In the genomic region with DNA sequence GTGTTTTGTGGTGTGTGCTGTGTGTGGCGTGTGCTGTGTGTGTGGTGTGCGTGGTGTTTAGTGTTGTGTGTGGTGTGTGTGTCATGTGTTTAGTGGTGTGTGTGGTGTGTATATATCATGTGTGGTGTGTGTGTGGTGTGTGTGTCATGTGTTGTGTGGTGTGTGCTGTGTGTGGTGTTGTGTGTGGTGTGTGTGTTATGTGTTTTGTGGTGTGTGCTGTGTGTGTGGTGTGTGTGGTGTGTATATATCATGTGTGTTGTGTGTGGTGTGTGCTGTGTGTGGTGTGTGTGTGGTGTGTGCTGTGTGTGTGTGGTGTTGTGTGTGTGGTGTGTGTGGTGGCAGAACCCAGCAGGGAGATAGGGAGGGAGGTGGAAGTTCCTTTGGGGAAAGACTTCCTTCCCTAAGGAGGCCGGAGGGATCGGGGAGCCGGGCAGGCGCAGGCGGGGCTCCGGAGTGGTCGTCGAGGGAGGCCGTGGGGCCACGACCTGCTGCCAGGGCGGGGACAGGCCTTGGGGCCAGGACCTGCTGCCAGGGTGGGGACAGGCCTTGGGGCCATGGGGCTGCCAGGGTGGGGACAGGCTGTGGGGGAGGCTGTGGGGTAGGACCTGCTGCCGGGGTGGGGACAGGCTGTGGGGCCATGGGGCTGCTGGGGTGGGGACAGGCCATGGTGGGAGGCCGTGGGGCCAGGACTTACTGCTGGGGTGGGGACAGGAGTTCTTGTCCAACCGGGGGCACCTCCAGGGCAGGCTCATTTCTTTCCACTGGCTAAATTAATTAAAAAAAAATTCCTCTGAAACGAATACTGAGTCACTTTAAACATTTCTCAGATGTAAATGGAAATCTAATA, we compare ENCODE assay signal across 1 cellular context.
TF ChIP-seq lines count a peak whose summit lies in the region.

No MANE protein-coding gene starts in this region.

TF ChIP-seq in K562, 482 proteins besides CTCF, POLR2A, EP300 and RAD21 (continued from another document and continues in another):
- TF ChIP-seq, protein P1, sequence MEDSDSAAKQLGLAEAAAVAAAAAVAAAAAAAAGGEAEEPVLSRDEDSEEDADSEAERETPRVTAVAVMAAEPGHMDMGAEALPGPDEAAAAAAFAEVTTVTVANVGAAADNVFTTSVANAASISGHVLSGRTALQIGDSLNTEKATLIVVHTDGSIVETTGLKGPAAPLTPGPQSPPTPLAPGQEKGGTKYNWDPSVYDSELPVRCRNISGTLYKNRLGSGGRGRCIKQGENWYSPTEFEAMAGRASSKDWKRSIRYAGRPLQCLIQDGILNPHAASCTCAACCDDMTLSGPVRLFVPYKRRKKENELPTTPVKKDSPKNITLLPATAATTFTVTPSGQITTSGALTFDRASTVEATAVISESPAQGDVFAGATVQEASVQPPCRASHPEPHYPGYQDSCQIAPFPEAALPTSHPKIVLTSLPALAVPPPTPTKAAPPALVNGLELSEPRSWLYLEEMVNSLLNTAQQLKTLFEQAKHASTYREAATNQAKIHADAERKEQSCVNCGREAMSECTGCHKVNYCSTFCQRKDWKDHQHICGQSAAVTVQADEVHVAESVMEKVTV (CRISPR knock-in tag; IDR thresholded peaks at IDR 0.05): no peak
- no peak for TF ChIP-seq ZNF3 (CRISPR knock-in tag; IDR thresholded peaks at IDR 0.05)
- no peak for TF ChIP-seq ZBTB1 (CRISPR knock-in tag; IDR thresholded peaks at IDR 0.05; ENCODE audit: borderline replicate concordance, low read depth)
- TF ChIP-seq, protein P2, sequence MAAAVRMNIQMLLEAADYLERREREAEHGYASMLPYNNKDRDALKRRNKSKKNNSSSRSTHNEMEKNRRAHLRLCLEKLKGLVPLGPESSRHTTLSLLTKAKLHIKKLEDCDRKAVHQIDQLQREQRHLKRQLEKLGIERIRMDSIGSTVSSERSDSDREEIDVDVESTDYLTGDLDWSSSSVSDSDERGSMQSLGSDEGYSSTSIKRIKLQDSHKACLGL (CRISPR knock-in tag; IDR thresholded peaks at IDR 0.05; ENCODE audit: borderline replicate concordance, poor library complexity, severe bottlenecking): no peak
- TF ChIP-seq NBN (IDR thresholded peaks at IDR 0.05; ENCODE audit: low read depth): peak; percentile 75
- no peak for TF ChIP-seq ZNF668 (CRISPR knock-in tag; IDR thresholded peaks at IDR 0.05)
- TF ChIP-seq POLR2G (IDR thresholded peaks at IDR 0.05; ENCODE audit: low read depth, low read length): no peak
- TF ChIP-seq ZNF551 (CRISPR knock-in tag; IDR thresholded peaks at IDR 0.05): no peak
- peak; percentile 35; the same call in 1 of the 2 replicates for TF ChIP-seq ZSCAN29 (IDR thresholded peaks at IDR 0.05)
- no peak for TF ChIP-seq KDM2B (CRISPR knock-in tag; IDR thresholded peaks at IDR 0.05)
- TF ChIP-seq CREM (IDR thresholded peaks at IDR 0.05; ENCODE audit: low read depth): no peak
- TF ChIP-seq HNRNPUL1 (IDR thresholded peaks at IDR 0.05; ENCODE audit: low read length): no peak
- TF ChIP-seq, protein P3, sequence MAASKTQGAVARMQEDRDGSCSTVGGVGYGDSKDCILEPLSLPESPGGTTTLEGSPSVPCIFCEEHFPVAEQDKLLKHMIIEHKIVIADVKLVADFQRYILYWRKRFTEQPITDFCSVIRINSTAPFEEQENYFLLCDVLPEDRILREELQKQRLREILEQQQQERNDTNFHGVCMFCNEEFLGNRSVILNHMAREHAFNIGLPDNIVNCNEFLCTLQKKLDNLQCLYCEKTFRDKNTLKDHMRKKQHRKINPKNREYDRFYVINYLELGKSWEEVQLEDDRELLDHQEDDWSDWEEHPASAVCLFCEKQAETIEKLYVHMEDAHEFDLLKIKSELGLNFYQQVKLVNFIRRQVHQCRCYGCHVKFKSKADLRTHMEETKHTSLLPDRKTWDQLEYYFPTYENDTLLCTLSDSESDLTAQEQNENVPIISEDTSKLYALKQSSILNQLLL (CRISPR knock-in tag; IDR thresholded peaks at IDR 0.05; ENCODE audit: borderline replicate concordance): no peak
- TF ChIP-seq, protein P4, sequence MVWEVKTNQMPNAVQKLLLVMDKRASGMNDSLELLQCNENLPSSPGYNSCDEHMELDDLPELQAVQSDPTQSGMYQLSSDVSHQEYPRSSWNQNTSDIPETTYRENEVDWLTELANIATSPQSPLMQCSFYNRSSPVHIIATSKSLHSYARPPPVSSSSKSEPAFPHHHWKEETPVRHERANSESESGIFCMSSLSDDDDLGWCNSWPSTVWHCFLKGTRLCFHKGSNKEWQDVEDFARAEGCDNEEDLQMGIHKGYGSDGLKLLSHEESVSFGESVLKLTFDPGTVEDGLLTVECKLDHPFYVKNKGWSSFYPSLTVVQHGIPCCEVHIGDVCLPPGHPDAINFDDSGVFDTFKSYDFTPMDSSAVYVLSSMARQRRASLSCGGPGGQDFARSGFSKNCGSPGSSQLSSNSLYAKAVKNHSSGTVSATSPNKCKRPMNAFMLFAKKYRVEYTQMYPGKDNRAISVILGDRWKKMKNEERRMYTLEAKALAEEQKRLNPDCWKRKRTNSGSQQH (CRISPR knock-in tag; IDR thresholded peaks at IDR 0.05): peak; percentile 82
- TF ChIP-seq ZFP36 (IDR thresholded peaks at IDR 0.05; ENCODE audit: low read depth, low read length, partially characterized antibody): no peak
- peak; percentile 70; the same call in 1 of the 2 replicates for TF ChIP-seq ZBTB7A (IDR thresholded peaks at IDR 0.05; ENCODE audit: borderline replicate concordance, control insufficient read depth, low read depth, low read length)
- TF ChIP-seq GATAD2A (IDR thresholded peaks at IDR 0.05): peak; percentile 76; the same call in 1 of the 2 replicates
- TF ChIP-seq, protein P5, sequence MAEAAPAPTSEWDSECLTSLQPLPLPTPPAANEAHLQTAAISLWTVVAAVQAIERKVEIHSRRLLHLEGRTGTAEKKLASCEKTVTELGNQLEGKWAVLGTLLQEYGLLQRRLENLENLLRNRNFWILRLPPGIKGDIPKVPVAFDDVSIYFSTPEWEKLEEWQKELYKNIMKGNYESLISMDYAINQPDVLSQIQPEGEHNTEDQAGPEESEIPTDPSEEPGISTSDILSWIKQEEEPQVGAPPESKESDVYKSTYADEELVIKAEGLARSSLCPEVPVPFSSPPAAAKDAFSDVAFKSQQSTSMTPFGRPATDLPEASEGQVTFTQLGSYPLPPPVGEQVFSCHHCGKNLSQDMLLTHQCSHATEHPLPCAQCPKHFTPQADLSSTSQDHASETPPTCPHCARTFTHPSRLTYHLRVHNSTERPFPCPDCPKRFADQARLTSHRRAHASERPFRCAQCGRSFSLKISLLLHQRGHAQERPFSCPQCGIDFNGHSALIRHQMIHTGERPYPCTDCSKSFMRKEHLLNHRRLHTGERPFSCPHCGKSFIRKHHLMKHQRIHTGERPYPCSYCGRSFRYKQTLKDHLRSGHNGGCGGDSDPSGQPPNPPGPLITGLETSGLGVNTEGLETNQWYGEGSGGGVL (CRISPR knock-in tag; IDR thresholded peaks at IDR 0.05): no peak
- TF ChIP-seq, protein P6, sequence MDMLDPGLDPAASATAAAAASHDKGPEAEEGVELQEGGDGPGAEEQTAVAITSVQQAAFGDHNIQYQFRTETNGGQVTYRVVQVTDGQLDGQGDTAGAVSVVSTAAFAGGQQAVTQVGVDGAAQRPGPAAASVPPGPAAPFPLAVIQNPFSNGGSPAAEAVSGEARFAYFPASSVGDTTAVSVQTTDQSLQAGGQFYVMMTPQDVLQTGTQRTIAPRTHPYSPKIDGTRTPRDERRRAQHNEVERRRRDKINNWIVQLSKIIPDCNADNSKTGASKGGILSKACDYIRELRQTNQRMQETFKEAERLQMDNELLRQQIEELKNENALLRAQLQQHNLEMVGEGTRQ (CRISPR knock-in tag; IDR thresholded peaks at IDR 0.05): no peak
- TF ChIP-seq SMARCE1 (IDR thresholded peaks at IDR 0.05): peak; percentile 64; the same call in 1 of the 2 replicates
- TF ChIP-seq, protein P7, sequence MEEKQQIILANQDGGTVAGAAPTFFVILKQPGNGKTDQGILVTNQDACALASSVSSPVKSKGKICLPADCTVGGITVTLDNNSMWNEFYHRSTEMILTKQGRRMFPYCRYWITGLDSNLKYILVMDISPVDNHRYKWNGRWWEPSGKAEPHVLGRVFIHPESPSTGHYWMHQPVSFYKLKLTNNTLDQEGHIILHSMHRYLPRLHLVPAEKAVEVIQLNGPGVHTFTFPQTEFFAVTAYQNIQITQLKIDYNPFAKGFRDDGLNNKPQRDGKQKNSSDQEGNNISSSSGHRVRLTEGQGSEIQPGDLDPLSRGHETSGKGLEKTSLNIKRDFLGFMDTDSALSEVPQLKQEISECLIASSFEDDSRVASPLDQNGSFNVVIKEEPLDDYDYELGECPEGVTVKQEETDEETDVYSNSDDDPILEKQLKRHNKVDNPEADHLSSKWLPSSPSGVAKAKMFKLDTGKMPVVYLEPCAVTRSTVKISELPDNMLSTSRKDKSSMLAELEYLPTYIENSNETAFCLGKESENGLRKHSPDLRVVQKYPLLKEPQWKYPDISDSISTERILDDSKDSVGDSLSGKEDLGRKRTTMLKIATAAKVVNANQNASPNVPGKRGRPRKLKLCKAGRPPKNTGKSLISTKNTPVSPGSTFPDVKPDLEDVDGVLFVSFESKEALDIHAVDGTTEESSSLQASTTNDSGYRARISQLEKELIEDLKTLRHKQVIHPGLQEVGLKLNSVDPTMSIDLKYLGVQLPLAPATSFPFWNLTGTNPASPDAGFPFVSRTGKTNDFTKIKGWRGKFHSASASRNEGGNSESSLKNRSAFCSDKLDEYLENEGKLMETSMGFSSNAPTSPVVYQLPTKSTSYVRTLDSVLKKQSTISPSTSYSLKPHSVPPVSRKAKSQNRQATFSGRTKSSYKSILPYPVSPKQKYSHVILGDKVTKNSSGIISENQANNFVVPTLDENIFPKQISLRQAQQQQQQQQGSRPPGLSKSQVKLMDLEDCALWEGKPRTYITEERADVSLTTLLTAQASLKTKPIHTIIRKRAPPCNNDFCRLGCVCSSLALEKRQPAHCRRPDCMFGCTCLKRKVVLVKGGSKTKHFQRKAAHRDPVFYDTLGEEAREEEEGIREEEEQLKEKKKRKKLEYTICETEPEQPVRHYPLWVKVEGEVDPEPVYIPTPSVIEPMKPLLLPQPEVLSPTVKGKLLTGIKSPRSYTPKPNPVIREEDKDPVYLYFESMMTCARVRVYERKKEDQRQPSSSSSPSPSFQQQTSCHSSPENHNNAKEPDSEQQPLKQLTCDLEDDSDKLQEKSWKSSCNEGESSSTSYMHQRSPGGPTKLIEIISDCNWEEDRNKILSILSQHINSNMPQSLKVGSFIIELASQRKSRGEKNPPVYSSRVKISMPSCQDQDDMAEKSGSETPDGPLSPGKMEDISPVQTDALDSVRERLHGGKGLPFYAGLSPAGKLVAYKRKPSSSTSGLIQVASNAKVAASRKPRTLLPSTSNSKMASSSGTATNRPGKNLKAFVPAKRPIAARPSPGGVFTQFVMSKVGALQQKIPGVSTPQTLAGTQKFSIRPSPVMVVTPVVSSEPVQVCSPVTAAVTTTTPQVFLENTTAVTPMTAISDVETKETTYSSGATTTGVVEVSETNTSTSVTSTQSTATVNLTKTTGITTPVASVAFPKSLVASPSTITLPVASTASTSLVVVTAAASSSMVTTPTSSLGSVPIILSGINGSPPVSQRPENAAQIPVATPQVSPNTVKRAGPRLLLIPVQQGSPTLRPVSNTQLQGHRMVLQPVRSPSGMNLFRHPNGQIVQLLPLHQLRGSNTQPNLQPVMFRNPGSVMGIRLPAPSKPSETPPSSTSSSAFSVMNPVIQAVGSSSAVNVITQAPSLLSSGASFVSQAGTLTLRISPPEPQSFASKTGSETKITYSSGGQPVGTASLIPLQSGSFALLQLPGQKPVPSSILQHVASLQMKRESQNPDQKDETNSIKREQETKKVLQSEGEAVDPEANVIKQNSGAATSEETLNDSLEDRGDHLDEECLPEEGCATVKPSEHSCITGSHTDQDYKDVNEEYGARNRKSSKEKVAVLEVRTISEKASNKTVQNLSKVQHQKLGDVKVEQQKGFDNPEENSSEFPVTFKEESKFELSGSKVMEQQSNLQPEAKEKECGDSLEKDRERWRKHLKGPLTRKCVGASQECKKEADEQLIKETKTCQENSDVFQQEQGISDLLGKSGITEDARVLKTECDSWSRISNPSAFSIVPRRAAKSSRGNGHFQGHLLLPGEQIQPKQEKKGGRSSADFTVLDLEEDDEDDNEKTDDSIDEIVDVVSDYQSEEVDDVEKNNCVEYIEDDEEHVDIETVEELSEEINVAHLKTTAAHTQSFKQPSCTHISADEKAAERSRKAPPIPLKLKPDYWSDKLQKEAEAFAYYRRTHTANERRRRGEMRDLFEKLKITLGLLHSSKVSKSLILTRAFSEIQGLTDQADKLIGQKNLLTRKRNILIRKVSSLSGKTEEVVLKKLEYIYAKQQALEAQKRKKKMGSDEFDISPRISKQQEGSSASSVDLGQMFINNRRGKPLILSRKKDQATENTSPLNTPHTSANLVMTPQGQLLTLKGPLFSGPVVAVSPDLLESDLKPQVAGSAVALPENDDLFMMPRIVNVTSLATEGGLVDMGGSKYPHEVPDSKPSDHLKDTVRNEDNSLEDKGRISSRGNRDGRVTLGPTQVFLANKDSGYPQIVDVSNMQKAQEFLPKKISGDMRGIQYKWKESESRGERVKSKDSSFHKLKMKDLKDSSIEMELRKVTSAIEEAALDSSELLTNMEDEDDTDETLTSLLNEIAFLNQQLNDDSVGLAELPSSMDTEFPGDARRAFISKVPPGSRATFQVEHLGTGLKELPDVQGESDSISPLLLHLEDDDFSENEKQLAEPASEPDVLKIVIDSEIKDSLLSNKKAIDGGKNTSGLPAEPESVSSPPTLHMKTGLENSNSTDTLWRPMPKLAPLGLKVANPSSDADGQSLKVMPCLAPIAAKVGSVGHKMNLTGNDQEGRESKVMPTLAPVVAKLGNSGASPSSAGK (IDR thresholded peaks at IDR 0.05): peak; percentile 16; the same call in 1 of the 2 replicates
- no peak for TF ChIP-seq HSF4 (CRISPR knock-in tag; IDR thresholded peaks at IDR 0.05; ENCODE audit: borderline replicate concordance)
- no peak for TF ChIP-seq L3MBTL2 (IDR thresholded peaks at IDR 0.05)
- TF ChIP-seq ILK (tag; IDR thresholded peaks at IDR 0.05; ENCODE audit: borderline replicate concordance, low read depth): no peak
- TF ChIP-seq, protein P8, sequence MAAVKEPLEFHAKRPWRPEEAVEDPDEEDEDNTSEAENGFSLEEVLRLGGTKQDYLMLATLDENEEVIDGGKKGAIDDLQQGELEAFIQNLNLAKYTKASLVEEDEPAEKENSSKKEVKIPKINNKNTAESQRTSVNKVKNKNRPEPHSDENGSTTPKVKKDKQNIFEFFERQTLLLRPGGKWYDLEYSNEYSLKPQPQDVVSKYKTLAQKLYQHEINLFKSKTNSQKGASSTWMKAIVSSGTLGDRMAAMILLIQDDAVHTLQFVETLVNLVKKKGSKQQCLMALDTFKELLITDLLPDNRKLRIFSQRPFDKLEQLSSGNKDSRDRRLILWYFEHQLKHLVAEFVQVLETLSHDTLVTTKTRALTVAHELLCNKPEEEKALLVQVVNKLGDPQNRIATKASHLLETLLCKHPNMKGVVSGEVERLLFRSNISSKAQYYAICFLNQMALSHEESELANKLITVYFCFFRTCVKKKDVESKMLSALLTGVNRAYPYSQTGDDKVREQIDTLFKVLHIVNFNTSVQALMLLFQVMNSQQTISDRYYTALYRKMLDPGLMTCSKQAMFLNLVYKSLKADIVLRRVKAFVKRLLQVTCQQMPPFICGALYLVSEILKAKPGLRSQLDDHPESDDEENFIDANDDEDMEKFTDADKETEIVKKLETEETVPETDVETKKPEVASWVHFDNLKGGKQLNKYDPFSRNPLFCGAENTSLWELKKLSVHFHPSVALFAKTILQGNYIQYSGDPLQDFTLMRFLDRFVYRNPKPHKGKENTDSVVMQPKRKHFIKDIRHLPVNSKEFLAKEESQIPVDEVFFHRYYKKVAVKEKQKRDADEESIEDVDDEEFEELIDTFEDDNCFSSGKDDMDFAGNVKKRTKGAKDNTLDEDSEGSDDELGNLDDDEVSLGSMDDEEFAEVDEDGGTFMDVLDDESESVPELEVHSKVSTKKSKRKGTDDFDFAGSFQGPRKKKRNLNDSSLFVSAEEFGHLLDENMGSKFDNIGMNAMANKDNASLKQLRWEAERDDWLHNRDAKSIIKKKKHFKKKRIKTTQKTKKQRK (IDR thresholded peaks at IDR 0.05; ENCODE audit: borderline replicate concordance, low read depth, low read length): no peak
- no peak for TF ChIP-seq TBP (optimal IDR thresholded peaks at IDR 0.05; ENCODE audit: low read depth, low read length)
- TF ChIP-seq PHF8 (IDR thresholded peaks at IDR 0.05; ENCODE audit: borderline replicate concordance, low read length): no peak; the same call in 1 of the 2 replicates
- TF ChIP-seq MCM2 (IDR thresholded peaks at IDR 0.05; ENCODE audit: low read depth): no peak
